In genomic region chr6:97705568-97705967, GRCh38 we compare ENCODE assay signal across 10 cellular contexts.
A peak's percentile ranks its signal among the peaks of the same experiment; 100 is the strongest.
DNase-seq lines count a peak whose midpoint lies in the region; ATAC-seq, FAIRE-seq and TF ChIP-seq lines count a peak whose summit lies in the region.
"Had no signal": no experiment of that assay in that cellular context is flagged by ENCODE, and none has a peak within 500 bp of the region (broad histone marks: within the 10 kb centered on the region; RNA-seq: fewer than 3 reads in every experiment).

No MANE protein-coding gene starts in this region.

- H4K20me1 ChIP-seq in GM12878 (ENCODE audit: control insufficient read depth, insufficient read depth), result no peaks in the 10 kb centered on the region

- H3K36me3 Mint-ChIP-seq in nephron (ENCODE audit: low read depth) (no peaks in the 10 kb centered on the region), mesothelial cell of epicardium (no peaks in the 10 kb centered on the region)
- H3K36me3 Mint-ChIP-seq: stimulated activated effector memory CD8-positive, alpha-beta T cell treated with anti-CD3 and anti-CD28 coated beads, Interleukin-12 subunit alpha, Interleukin-12 subunit beta, amount 100 ng/mL, for 72 hours had no signal

- no peak for TF ChIP-seq EP300 in GM12878 (IDR thresholded peaks at IDR 0.05; ENCODE audit: borderline replicate concordance in 1 of 2, control insufficient read depth in 1 of 2, low read depth in 2 of 2, low read length in 2 of 2)

- H3K4me3 Mint-ChIP-seq in nephron (no peak overlapping the region), mesothelial cell of epicardium (no peak overlapping the region)
- H3K4me3 Mint-ChIP-seq: stimulated activated effector memory CD8-positive, alpha-beta T cell treated with anti-CD3 and anti-CD28 coated beads, Interleukin-12 subunit alpha, Interleukin-12 subunit beta, amount 100 ng/mL, for 72 hours had no signal

- no peak overlapping the region for H3K27ac Mint-ChIP-seq in nephron
- H3K27ac Mint-ChIP-seq in mesothelial cell of epicardium, result no peak overlapping the region
- H3K27ac Mint-ChIP-seq: stimulated activated effector memory CD8-positive, alpha-beta T cell treated with anti-CD3 and anti-CD28 coated beads, Interleukin-12 subunit alpha, Interleukin-12 subunit beta, amount 100 ng/mL, for 72 hours had no signal

- no peak overlapping the region for H3K9ac ChIP-seq in GM12878 (ENCODE audit: control insufficient read depth, insufficient read depth, low read length)

- 4% methylated on average over 2 of the region's 2 CpGs for WGBS in GM12878 (ENCODE audit: insufficient coverage, insufficient replicate concordance, low lambda C conversion rate, missing lambda C conversion rate)

- TF ChIP-seq POLR2A in GM12878 (IDR thresholded peaks at IDR 0.05; ENCODE audit: low read depth, low read length), result no peak

- intact Hi-C loops in GM12878 (cut with micrococcal nuclease; ENCODE audit: unreplicated experiment), result loop anchor here (1.0 to 10.0 kb wide), 3 partner anchors 219 to 1409 kb away; no protein-coding TSS in a partner anchor

- H3K27ac ChIP-seq in GM12878 (ENCODE audit: control insufficient read depth, insufficient read depth), result no peak overlapping the region

- no peaks in the 10 kb centered on the region for H3K9me3 Mint-ChIP-seq in nephron
- no peaks in the 10 kb centered on the region for H3K9me3 Mint-ChIP-seq in mesothelial cell of epicardium

- no peak overlapping the region for H2AFZ ChIP-seq in GM12878 (ENCODE audit: control insufficient read depth, low read depth, low read length)

- BruUV-seq in GM12878 (replicated peaks; lab: Mats Ljungman, UMichigan), result no TSS peak

- no peak for ATAC-seq in GM12878
- ATAC-seq in GM21447 (IDR thresholded peaks at IDR 0.05; ENCODE audit: unreplicated experiment), result no peak
- no peak for ATAC-seq in GM21786 (IDR thresholded peaks at IDR 0.05; ENCODE audit: unreplicated experiment)
- ATAC-seq: stimulated activated effector memory CD8-positive, alpha-beta T cell treated with anti-CD3 and anti-CD28 coated beads, Interleukin-12 subunit alpha, Interleukin-12 subunit beta, amount 100 ng/mL, for 72 hours had no signal

- H3K4me1 Mint-ChIP-seq in nephron (no peaks in the 10 kb centered on the region), mesothelial cell of epicardium (peaks cover 7% of the 10 kb centered on the region)
- H3K4me1 Mint-ChIP-seq: stimulated activated effector memory CD8-positive, alpha-beta T cell treated with anti-CD3 and anti-CD28 coated beads, Interleukin-12 subunit alpha, Interleukin-12 subunit beta, amount 100 ng/mL, for 72 hours had no signal

- POLR2A ChIA-PET in GM12878 (lab: Charles Lee), result no interaction called here

- DNase-seq in GM12864 (ENCODE audit: low read depth) (no peak), Kasumi-1 (lab: John Stamatoyannopoulos, UW) (peak; percentile 6 to 26), GM12878 (ENCODE audit: low read depth, low spot score) (no peak), mesothelial cell of epicardium (ENCODE audit: low spot score in 2 of 2, unreplicated experiment in 2 of 2) (no peak)
- no peak for DNase-seq in activated CD8-positive, alpha-beta memory T cell treated with anti-CD3 and anti-CD28 coated beads, Interleukin-2, amount 50 U/mL, for 4 hours
- DNase-seq: activated T-cell treated with anti-CD3 and anti-CD28 coated beads, Interleukin-2, amount 50 U/mL, for 48 hours had no signal

- SMC1A ChIA-PET in GM12878 (lab: Charles Lee; ENCODE audit: uncharacterized antibody, unreplicated experiment), result interaction anchor here (0.9 kb wide), 1 partner anchor 36 kb away, joined by 3 read pairs; no protein-coding TSS in a partner anchor

- peak; percentile 31 for TF ChIP-seq CTCF in GM12864 (IDR thresholded peaks at IDR 0.05; ENCODE audit: low read depth, low read length, missing control alignments)
- peak; percentile 6 to 39 (median 37); a peak in 3 of 6 replicates for TF ChIP-seq CTCF in GM12878 (IDR thresholded peaks at IDR 0.05 in 2 of 3, conservative IDR thresholded peaks at IDR 0.05 in 1 of 3; ENCODE audit: control insufficient read depth in 2 of 3, extremely low read depth in 1 of 3, insufficient read depth in 1 of 3, low read depth in 3 of 3, low read length in 3 of 3)
- TF ChIP-seq CTCF in nephron (IDR thresholded peaks at IDR 0.05; ENCODE audit: unreplicated experiment in 3 of 3), result peak; percentile 9 to 51 (median 36)
- no peak for TF ChIP-seq CTCF in mesothelial cell of epicardium (IDR thresholded peaks at IDR 0.05; ENCODE audit: unreplicated experiment)

- H3K36me3 ChIP-seq in GM12878 (ENCODE audit: control insufficient read depth in 2 of 2, insufficient read depth in 2 of 2, low read length in 1 of 2), result no peaks in the 10 kb centered on the region

- H3K4me2 ChIP-seq in GM12878 (ENCODE audit: control insufficient read depth, insufficient read depth), result no peak overlapping the region

- no peaks in the 10 kb centered on the region for H3K27me3 ChIP-seq in GM12878 (replicated peaks in 1 of 2; ENCODE audit: control insufficient read depth in 2 of 2, insufficient read depth in 2 of 2, low read length in 1 of 2)

- H3K4me3 ChIP-seq in GM12864 (ENCODE audit: low read depth, low read length) (no peak overlapping the region), GM12878 (no peak overlapping the region)

- H3K9me3 ChIP-seq in GM12878 (replicated peaks; ENCODE audit: control insufficient read depth, insufficient read depth, low read length), result no peaks in the 10 kb centered on the region

- RAD21 ChIA-PET in GM12878 (lab: Charles Lee; ENCODE audit: unreplicated experiment), result no interaction called here

- no peaks in the 10 kb centered on the region for H3K79me2 ChIP-seq in GM12878 (ENCODE audit: control insufficient read depth, insufficient read depth, low read length)

- peak; percentile 49 for FAIRE-seq in GM12878 (lab: Jason Lieb, UNC)

- peaks cover 9% of the 10 kb centered on the region for H3K27me3 Mint-ChIP-seq in nephron (ENCODE audit: low read depth)
- H3K27me3 Mint-ChIP-seq in mesothelial cell of epicardium (ENCODE audit: low read depth), result no peaks in the 10 kb centered on the region

- no peaks in the 10 kb centered on the region for H3K4me1 ChIP-seq in GM12878 (ENCODE audit: control insufficient read depth, insufficient read depth, low read length)

- in situ Hi-C loops in GM12878 (cut with MboI), result no loop called here

- CTCF ChIA-PET in GM12878 (lab: Yijun Ruan, JAX), result interaction anchor here (0.7 kb wide), 2 partner anchors 1414 to 1415 kb away, joined by 3 read pairs; no protein-coding TSS in a partner anchor

- TF ChIP-seq RAD21 in GM12878 (IDR thresholded peaks at IDR 0.05; ENCODE audit: insufficient read depth, low read depth, low read length), result peak; percentile 52

TF ChIP-seq in GM12878, 131 proteins besides CTCF, POLR2A, EP300 and RAD21:
- no peak for TF ChIP-seq SMAD1 (IDR thresholded peaks at IDR 0.05; ENCODE audit: low read depth, partially characterized antibody)
- TF ChIP-seq ZNF687 (IDR thresholded peaks at IDR 0.05), result no peak
- TF ChIP-seq RELB (IDR thresholded peaks at IDR 0.05; ENCODE audit: low read depth), result no peak
- TF ChIP-seq SMC3 (IDR thresholded peaks at IDR 0.05; ENCODE audit: borderline replicate concordance, low read length), result peak; percentile 26; the same call in 1 of the 2 replicates
TF ChIP-seq in GM12878: peak in this region for 1.

Comparison
In these comparisons a context has a peak if more than half of its experiments do, and no peak if none do; other contexts are left out.
1. DNase-seq: peak in Kasumi-1 (2 of 2); none in GM12864 (single experiment), GM12878 (single experiment), activated CD8-positive, alpha-beta memory T cell treated with anti-CD3 and anti-CD28 coated beads, Interleukin-2, amount 50 U/mL, for 4 hours (single experiment) and mesothelial cell of epicardium (0 of 2).